ENCODE assay signal across 24 cellular contexts in the genomic region with DNA sequence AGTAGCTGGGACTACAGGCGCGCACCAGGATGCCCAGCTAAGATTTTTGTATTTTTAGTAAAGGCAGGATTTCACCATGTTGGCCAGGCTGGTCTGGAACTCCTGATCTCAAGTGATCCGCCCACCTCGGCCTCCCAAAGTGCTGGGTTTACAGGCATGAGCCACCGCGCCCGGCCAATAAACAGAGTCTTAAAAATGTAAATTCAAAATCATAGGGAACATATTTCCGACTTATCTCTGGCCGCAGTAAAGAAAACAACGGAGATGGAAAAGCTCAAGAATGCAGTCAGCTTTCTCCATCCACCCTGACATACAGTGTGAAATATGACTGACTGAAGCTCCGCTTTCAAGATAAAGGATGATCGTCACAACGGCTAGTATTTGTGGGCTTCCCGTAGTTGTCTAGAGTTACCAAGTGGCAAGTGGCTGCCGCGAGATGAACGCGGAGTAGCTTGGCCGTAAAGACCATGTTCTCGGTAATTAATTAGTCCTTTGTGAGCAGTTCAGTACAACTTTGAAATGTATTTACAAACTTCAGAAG.
DNase-seq lines count a peak whose midpoint lies in the region; ATAC-seq and TF ChIP-seq lines count a peak whose summit lies in the region.
"Had no signal": no experiment of that assay in that cellular context is flagged by ENCODE, and none has a peak within 500 bp of the region (broad histone marks: within the 10 kb centered on the region; RNA-seq: fewer than 3 reads in every experiment).

No MANE protein-coding gene starts in this region.

- no peak for ATAC-seq in right lobe of liver

- H3K27ac Mint-ChIP-seq in nephron progenitor cell = peak overlapping the region; percentile 13
- H3K27ac Mint-ChIP-seq: CD4-positive, alpha-beta memory T cell; HFFc6 had no signal

- no peak for TF ChIP-seq CTCF in fibroblast of lung (conservative IDR thresholded peaks at IDR 0.05 in 1 of 2, IDR thresholded peaks at IDR 0.05 in 1 of 2; ENCODE audit: low read depth in 1 of 2, low read length in 2 of 2)
- TF ChIP-seq CTCF in nephron progenitor cell (IDR thresholded peaks at IDR 0.05) = no peak
- no peak for TF ChIP-seq CTCF in right lobe of liver (IDR thresholded peaks at IDR 0.05)

- no peaks in the 10 kb centered on the region for H4K20me1 ChIP-seq in fibroblast of lung (ENCODE audit: control insufficient read depth, extremely low read depth, insufficient read depth, low read length)

- H3K4me3 Mint-ChIP-seq in nephron progenitor cell = no peak overlapping the region
- H3K4me3 Mint-ChIP-seq: CD4-positive, alpha-beta memory T cell; HFFc6 had no signal

- H3K27me3 ChIP-seq in fibroblast of lung (ENCODE audit: control insufficient read depth, insufficient read depth, low read length) (no peaks in the 10 kb centered on the region), right lobe of liver (no peaks in the 10 kb centered on the region)

- no peak overlapping the region for H3K27ac ChIP-seq in fibroblast of lung (ENCODE audit: insufficient read depth, low read length)
- H3K27ac ChIP-seq in right lobe of liver = no peak overlapping the region
- H3K27ac ChIP-seq: SK-N-MC had no signal

- no peaks in the 10 kb centered on the region for H3K9me3 ChIP-seq in fibroblast of lung (ENCODE audit: control insufficient read depth, insufficient read depth, low read depth, low read length)
- H3K9me3 ChIP-seq in right lobe of liver = no peaks in the 10 kb centered on the region
- H3K9me3 ChIP-seq: HAP-1 had no signal

- H3K36me3 Mint-ChIP-seq in nephron progenitor cell (ENCODE audit: low read depth) = no peaks in the 10 kb centered on the region
- H3K36me3 Mint-ChIP-seq: CD4-positive, alpha-beta memory T cell had no signal

- no peaks in the 10 kb centered on the region for H3K4me1 Mint-ChIP-seq in nephron progenitor cell
- H3K4me1 Mint-ChIP-seq: CD4-positive, alpha-beta memory T cell had no signal

- in situ Hi-C loops in KBM-7 (cut with MboI; ENCODE audit: low pct_unique_long_range_greater_than_20kb, low sequenced_read_pairs) = no loop called here

- intact Hi-C loops in right lobe of liver (cut with DNase I) = no loop called here

- no peaks in the 10 kb centered on the region for H3K79me2 ChIP-seq in fibroblast of lung (ENCODE audit: control insufficient read depth, insufficient read depth, low read length)

- peak; percentile 33 for DNase-seq in AG08396 (ENCODE audit: low spot score)
- DNase-seq in amniotic epithelial cell (ENCODE audit: low read depth) = peak; percentile 86
- peak in 1 of 2 donors; percentile 71 for DNase-seq in fibroblast of lung (ENCODE audit: low read depth in 2 of 2)
- DNase-seq in nephron progenitor cell = no peak
- DNase-seq in GDM1 (lab: John Stamatoyannopoulos, UW) = no peak
- DNase-seq in right lobe of liver = no peak
- no peak for DNase-seq in KBM-7
- DNase-seq: C1 segment of cervical spinal cord; CD4-positive, alpha-beta memory T cell; COR-L47; DMS53; GOT3; HFFc6; NCI-H1092 treated with DMSO at 0.1 percent for 48 hours; NCI-H1436; NCI-H187; NCI-H2081 treated with DMSO at 0.1 percent for 48 hours; NCI-H2171 treated with DMSO at 0.1 percent for 48 hours; NCI-H345; NCI-H524 treated with DMSO at 0.1 percent for 48 hours; NCI-H774; SIG-M5 had no signal

- H3K27me3 Mint-ChIP-seq in nephron progenitor cell (ENCODE audit: low read depth, poor library complexity) = peaks cover 2% of the 10 kb centered on the region
- H3K27me3 Mint-ChIP-seq: CD4-positive, alpha-beta memory T cell had no signal

- H2AFZ ChIP-seq in fibroblast of lung (ENCODE audit: low read length) = peak overlapping the region; percentile 97

- H3K4me3 ChIP-seq in fibroblast of lung (replicated peaks in 1 of 4; ENCODE audit: control extremely low read depth in 1 of 4, insufficient read depth in 1 of 4, low read depth in 3 of 4, low read length in 4 of 4) (peak overlapping the region; percentile 34 to 61 (median 44)), right lobe of liver (no peak overlapping the region)
- H3K4me3 ChIP-seq: HAP-1, SK-N-MC had no signal

- H3K4me1 ChIP-seq in fibroblast of lung (ENCODE audit: control insufficient read depth, extremely low read depth, insufficient read depth, low read length) = no peaks in the 10 kb centered on the region
- no peaks in the 10 kb centered on the region for H3K4me1 ChIP-seq in right lobe of liver
- H3K4me1 ChIP-seq: HAP-1 had no signal

- H3K9me3 Mint-ChIP-seq in nephron progenitor cell = peaks cover 9% of the 10 kb centered on the region
- H3K9me3 Mint-ChIP-seq: HFFc6 had no signal

- H3K4me2 ChIP-seq in fibroblast of lung (ENCODE audit: extremely low read depth, insufficient read depth, low read length) = peak overlapping the region; percentile 79

- H3K9ac ChIP-seq in fibroblast of lung (ENCODE audit: insufficient read depth, low read length) = no peak overlapping the region

- 66% methylated on average over 18 of the region's 20 CpGs for WGBS in right lobe of liver (ENCODE audit: insufficient coverage, low coverage, low lambda C conversion rate, missing lambda C conversion rate)

- no peak for TF ChIP-seq POLR2A in right lobe of liver (IDR thresholded peaks at IDR 0.05)

- H3K36me3 ChIP-seq in fibroblast of lung (ENCODE audit: control insufficient read depth, insufficient read depth, low read length) = no peaks in the 10 kb centered on the region
- no peaks in the 10 kb centered on the region for H3K36me3 ChIP-seq in right lobe of liver
- H3K36me3 ChIP-seq: HAP-1 had no signal

Comparison
In these comparisons a context has a peak if more than half of its experiments do, and no peak if none do; other contexts are left out.
1. DNase-seq: peak in AG08396 (single experiment) and amniotic epithelial cell (single experiment); none in nephron progenitor cell (single experiment), GDM1 (single experiment), right lobe of liver (0 of 3) and KBM-7 (single experiment).
2. H3K4me3 ChIP-seq: peak in fibroblast of lung (4 of 4); none in right lobe of liver (0 of 3).